Comparison of ENCODE assay signal across 1 cellular context in the genomic region with DNA sequence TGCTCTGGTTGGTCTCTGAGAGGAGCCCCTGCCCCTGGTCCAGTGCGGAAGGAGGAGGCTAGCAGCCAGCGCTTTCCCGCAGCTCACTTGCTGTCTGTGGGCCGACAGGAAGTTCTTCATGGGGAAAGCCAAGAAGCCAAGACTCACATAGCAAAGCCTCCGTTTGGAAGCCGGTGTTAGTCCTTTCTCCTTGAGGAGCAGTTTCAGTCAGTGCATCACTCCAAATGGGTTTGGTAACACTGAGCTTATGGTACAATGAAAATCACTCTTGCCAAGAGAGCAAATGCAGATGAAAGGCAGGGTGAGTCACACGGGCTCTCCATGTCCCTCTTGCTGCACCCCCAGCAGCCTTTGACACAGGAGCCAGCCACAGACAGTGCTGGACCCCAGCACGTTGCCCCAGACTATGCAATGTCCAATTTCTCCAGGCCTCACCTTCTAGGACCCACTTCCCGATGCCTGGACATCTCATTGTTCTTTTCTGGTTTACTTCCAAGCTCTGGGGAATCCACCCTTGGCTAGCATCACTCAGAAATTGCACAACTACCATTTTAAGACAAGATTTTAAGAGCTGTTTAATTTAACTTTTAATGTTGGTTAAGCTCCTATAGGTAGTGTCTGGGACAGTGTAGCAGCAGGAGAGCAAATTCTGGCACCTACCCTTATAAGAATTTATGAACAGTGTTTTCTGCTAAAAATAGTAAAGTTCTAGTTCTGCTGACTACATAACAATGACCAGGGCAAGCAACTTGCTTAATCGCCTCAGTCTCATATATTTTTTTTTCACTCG.
TF ChIP-seq lines count a peak whose summit lies in the region.

No MANE protein-coding gene starts in this region.

TF ChIP-seq in GM23338, 12 proteins besides CTCF, POLR2A, EP300 and RAD21 (continued from another document):
- TF ChIP-seq, protein P1, sequence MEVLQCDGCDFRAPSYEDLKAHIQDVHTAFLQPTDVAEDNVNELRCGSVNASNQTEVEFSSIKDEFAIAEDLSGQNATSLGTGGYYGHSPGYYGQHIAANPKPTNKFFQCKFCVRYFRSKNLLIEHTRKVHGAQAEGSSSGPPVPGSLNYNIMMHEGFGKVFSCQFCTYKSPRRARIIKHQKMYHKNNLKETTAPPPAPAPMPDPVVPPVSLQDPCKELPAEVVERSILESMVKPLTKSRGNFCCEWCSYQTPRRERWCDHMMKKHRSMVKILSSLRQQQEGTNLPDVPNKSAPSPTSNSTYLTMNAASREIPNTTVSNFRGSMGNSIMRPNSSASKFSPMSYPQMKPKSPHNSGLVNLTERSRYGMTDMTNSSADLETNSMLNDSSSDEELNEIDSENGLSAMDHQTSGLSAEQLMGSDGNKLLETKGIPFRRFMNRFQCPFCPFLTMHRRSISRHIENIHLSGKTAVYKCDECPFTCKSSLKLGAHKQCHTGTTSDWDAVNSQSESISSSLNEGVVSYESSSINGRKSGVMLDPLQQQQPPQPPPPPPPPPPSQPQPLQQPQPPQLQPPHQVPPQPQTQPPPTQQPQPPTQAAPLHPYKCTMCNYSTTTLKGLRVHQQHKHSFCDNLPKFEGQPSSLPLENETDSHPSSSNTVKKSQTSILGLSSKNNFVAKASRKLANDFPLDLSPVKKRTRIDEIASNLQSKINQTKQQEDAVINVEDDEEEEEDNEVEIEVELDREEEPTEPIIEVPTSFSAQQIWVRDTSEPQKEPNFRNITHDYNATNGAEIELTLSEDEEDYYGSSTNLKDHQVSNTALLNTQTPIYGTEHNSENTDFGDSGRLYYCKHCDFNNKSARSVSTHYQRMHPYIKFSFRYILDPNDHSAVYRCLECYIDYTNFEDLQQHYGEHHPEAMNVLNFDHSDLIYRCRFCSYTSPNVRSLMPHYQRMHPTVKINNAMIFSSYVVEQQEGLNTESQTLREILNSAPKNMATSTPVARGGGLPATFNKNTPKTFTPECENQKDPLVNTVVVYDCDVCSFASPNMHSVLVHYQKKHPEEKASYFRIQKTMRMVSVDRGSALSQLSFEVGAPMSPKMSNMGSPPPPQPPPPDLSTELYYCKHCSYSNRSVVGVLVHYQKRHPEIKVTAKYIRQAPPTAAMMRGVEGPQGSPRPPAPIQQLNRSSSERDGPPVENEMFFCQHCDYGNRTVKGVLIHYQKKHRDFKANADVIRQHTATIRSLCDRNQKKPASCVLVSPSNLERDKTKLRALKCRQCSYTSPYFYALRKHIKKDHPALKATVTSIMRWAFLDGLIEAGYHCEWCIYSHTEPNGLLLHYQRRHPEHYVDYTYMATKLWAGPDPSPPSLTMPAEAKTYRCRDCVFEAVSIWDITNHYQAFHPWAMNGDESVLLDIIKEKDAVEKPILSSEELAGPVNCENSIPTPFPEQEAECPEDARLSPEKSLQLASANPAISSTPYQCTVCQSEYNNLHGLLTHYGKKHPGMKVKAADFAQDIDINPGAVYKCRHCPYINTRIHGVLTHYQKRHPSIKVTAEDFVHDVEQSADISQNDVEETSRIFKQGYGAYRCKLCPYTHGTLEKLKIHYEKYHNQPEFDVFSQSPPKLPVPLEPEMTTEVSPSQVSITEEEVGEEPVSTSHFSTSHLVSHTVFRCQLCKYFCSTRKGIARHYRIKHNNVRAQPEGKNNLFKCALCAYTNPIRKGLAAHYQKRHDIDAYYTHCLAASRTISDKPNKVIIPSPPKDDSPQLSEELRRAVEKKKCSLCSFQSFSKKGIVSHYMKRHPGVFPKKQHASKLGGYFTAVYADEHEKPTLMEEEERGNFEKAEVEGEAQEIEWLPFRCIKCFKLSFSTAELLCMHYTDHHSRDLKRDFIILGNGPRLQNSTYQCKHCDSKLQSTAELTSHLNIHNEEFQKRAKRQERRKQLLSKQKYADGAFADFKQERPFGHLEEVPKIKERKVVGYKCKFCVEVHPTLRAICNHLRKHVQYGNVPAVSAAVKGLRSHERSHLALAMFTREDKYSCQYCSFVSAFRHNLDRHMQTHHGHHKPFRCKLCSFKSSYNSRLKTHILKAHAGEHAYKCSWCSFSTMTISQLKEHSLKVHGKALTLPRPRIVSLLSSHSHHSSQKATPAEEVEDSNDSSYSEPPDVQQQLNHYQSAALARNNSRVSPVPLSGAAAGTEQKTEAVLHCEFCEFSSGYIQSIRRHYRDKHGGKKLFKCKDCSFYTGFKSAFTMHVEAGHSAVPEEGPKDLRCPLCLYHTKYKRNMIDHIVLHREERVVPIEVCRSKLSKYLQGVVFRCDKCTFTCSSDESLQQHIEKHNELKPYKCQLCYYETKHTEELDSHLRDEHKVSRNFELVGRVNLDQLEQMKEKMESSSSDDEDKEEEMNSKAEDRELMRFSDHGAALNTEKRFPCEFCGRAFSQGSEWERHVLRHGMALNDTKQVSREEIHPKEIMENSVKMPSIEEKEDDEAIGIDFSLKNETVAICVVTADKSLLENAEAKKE (CRISPR knock-in tag; IDR thresholded peaks at IDR 0.05), result no peak
